7 cellular contexts compared by ENCODE assay signal in genomic region chr16:85395913-85396878, GRCh38.
DNase-seq lines count a peak whose midpoint lies in the region; ATAC-seq and TF ChIP-seq lines count a peak whose summit lies in the region.

No MANE protein-coding gene starts in this region.

- H3K27me3 ChIP-seq in thymus (ENCODE audit: control insufficient read depth, insufficient read depth): peaks cover 3% of the 10 kb centered on the region

- no peak overlapping the region for H3K4me3 ChIP-seq in thymus (ENCODE audit: low read length)

- H3K27ac ChIP-seq in thymus (ENCODE audit: low read depth): peak overlapping the region; percentile 62

- peaks cover 0 to 6% (median 0%) of the 10 kb centered on the region in 5 experiments for H3K9me3 Mint-ChIP-seq in brain

- H3K4me3 Mint-ChIP-seq in brain: peak overlapping the region in 2 of 5 experiments; percentile 18 to 52

- DNase-seq in HPDE6-E6E7 (ENCODE audit: extremely low spot score) (peak; percentile 81), left colon (peak; percentile 4 to 25)

- no peaks in the 10 kb centered on the region for H3K36me3 ChIP-seq in thymus (ENCODE audit: control insufficient read depth, insufficient read depth)

- no peak for TF ChIP-seq CTCF in brain (conservative IDR thresholded peaks at IDR 0.05)

- ATAC-seq in left colon (no peak), GM21360 (IDR thresholded peaks at IDR 0.05; ENCODE audit: unreplicated experiment) (no peak), HG03025 (IDR thresholded peaks at IDR 0.05; ENCODE audit: low FRiP score, unreplicated experiment) (no peak), HG03565 (IDR thresholded peaks at IDR 0.05; ENCODE audit: unreplicated experiment) (no peak)

- peak overlapping the region; percentile 81 to 92 (median 90) for H3K27ac Mint-ChIP-seq in brain

- no peaks in the 10 kb centered on the region for H3K27me3 Mint-ChIP-seq in brain

- no peaks in the 10 kb centered on the region for H3K9me3 ChIP-seq in thymus (ENCODE audit: control insufficient read depth)

- peaks cover 2% of the 10 kb centered on the region for H3K4me1 Mint-ChIP-seq in brain

- H3K36me3 Mint-ChIP-seq in brain: no peaks in the 10 kb centered on the region

- intact Hi-C loops in left colon (cut with DNase I, micrococcal nuclease): no loop called here

- H3K4me1 ChIP-seq in thymus (ENCODE audit: control insufficient read depth, insufficient read depth, low read length): no peaks in the 10 kb centered on the region

- 78% methylated on average over 24 of the region's 24 CpGs for WGBS in thymus
